1 cellular context compared by ENCODE assay signal in the genomic region with DNA sequence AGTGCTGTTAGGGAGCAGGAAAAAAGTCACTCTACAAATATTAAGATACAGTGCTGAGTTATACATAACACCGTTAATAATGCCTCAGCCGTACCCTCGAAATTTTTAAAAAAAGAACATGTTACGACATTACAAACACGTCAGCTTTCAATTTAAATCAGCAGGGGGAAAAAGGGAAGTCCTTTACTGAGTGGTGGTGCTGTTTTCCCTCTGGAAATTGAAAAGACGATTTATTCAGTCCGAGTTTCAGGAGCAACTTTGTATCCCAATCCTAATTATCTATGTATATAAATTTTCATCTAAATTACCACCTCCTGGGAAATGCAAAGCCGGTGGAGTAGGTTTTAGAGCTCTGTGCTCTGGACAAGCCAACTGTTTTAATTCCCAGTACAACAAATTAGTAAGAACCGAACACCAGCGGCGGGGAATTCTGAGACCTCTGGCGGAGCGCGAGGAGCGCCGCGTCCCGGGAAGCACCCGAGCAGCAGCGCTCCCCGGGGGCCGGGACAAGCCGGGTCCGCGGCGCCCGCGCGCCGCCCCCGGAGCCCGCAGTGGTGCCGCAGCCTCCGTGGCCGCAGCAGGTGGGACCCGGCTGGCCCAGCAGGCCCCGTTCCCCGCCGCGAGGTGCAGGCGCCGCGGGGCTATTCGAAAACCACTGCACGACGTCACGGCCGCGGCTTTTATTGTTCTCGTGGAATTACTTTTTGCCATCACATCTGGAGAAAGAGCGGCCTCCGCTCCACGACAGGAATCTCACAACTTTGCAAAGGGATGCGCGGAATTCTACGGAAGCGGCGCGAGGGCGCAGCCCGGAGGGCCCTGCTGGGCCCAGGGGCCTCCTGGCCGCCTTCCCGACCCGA.
TF ChIP-seq lines count a peak whose summit lies in the region.

No MANE protein-coding gene starts in this region.

TF ChIP-seq in IMR-90, 13 proteins besides CTCF, POLR2A, EP300 and RAD21 (continued from another document):
- TF ChIP-seq, protein P1, sequence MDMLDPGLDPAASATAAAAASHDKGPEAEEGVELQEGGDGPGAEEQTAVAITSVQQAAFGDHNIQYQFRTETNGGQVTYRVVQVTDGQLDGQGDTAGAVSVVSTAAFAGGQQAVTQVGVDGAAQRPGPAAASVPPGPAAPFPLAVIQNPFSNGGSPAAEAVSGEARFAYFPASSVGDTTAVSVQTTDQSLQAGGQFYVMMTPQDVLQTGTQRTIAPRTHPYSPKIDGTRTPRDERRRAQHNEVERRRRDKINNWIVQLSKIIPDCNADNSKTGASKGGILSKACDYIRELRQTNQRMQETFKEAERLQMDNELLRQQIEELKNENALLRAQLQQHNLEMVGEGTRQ (IDR thresholded peaks at IDR 0.05; ENCODE audit: low read depth, low read length), result no peak
- no peak for TF ChIP-seq FOS (IDR thresholded peaks at IDR 0.05; ENCODE audit: low read depth, low read length)
- no peak for TF ChIP-seq BHLHE40 (IDR thresholded peaks at IDR 0.05; ENCODE audit: low read depth, low read length)
- TF ChIP-seq, protein P2, sequence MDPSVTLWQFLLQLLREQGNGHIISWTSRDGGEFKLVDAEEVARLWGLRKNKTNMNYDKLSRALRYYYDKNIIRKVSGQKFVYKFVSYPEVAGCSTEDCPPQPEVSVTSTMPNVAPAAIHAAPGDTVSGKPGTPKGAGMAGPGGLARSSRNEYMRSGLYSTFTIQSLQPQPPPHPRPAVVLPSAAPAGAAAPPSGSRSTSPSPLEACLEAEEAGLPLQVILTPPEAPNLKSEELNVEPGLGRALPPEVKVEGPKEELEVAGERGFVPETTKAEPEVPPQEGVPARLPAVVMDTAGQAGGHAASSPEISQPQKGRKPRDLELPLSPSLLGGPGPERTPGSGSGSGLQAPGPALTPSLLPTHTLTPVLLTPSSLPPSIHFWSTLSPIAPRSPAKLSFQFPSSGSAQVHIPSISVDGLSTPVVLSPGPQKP (IDR thresholded peaks at IDR 0.05; ENCODE audit: borderline replicate concordance, low read depth, low read length), result no peak
